Comparison of ENCODE assay signal across 12 cellular contexts in the genomic region with DNA sequence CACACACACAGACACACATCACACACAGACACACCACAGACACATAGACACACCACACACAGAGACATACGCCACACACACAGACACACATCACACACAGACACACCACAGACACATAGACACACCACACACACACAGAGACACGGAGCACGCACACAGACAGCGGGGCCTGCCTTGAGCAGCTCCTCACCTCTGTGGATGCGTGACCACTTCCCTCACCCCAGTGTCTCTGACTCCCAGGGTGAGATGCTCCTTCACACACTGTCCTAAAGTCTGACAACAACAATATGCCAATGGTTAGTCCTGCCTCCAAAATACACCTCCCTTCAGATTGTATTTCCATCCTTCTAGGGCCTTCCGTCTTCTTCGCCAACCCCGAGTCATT. TPM values are rescaled to one million over a fixed set of nuclear protein-coding genes. Genes with fewer than 3 reads are reported as not detected.
A peak's percentile ranks its signal among the peaks of the same experiment; 100 is the strongest.
DNase-seq lines count a peak whose midpoint lies in the region; ATAC-seq and TF ChIP-seq lines count a peak whose summit lies in the region.
"Had no signal": no experiment of that assay in that cellular context is flagged by ENCODE, and none has a peak within 500 bp of the region (broad histone marks: within the 10 kb centered on the region; RNA-seq: fewer than 3 reads in every experiment).

No MANE protein-coding gene starts in this region.

- ATAC-seq in effector memory CD8-positive, alpha-beta T cell (replicated peaks): peak; percentile 28
- no peak for ATAC-seq in HG03457 (IDR thresholded peaks at IDR 0.05; ENCODE audit: unreplicated experiment)

- H3K4me2 ChIP-seq in skeletal muscle satellite cell (ENCODE audit: low read length): peak overlapping the region; percentile 37

- H3K36me3 Mint-ChIP-seq in effector memory CD8-positive, alpha-beta T cell (ENCODE audit: insufficient read depth): no peaks in the 10 kb centered on the region

- no peaks in the 10 kb centered on the region for H3K9me3 ChIP-seq in skeletal muscle satellite cell (replicated peaks; ENCODE audit: low read length)
- no peaks in the 10 kb centered on the region for H3K9me3 ChIP-seq in esophagus squamous epithelium
- H3K9me3 ChIP-seq: gastroesophageal sphincter had no signal

- 93 to 96% methylated on average over 7 to 8 of the region's 8 CpGs for WGBS in esophagus squamous epithelium, 2 donors

- no peak overlapping the region for H3K4me3 ChIP-seq in skeletal muscle satellite cell (ENCODE audit: low read length)
- H3K4me3 ChIP-seq in esophagus squamous epithelium: no peak overlapping the region
- H3K4me3 ChIP-seq: gastroesophageal sphincter had no signal

- TF ChIP-seq POLR2A in GM19099 (IDR thresholded peaks at IDR 0.05; ENCODE audit: extremely low read depth, insufficient read length, low read depth) (peak; percentile 6), esophagus squamous epithelium (IDR thresholded peaks at IDR 0.05) (no peak)

- H3K27me3 ChIP-seq in skeletal muscle satellite cell (ENCODE audit: control insufficient read depth, insufficient read depth, low read length): no peaks in the 10 kb centered on the region
- no peaks in the 10 kb centered on the region for H3K27me3 ChIP-seq in esophagus squamous epithelium
- H3K27me3 ChIP-seq: gastroesophageal sphincter had no signal

- intact Hi-C loops in esophagus squamous epithelium (cut with DNase I): no loop called here

- H3K27me3 Mint-ChIP-seq in effector memory CD8-positive, alpha-beta T cell: no peaks in the 10 kb centered on the region

- H3K4me3 Mint-ChIP-seq in effector memory CD8-positive, alpha-beta T cell: peak overlapping the region in 1 of 2 donors; percentile 0

- no peaks in the 10 kb centered on the region for H3K36me3 ChIP-seq in skeletal muscle satellite cell (ENCODE audit: insufficient read depth, low read length)
- H3K36me3 ChIP-seq in esophagus squamous epithelium: no peaks in the 10 kb centered on the region
- H3K36me3 ChIP-seq: gastroesophageal sphincter had no signal

- peaks cover 35 to 39% of the 10 kb centered on the region in 2 donors for H3K4me1 Mint-ChIP-seq in effector memory CD8-positive, alpha-beta T cell (ENCODE audit: low read depth in 2 of 2)

- H3K27ac ChIP-seq in RWPE1 (peak overlapping the region; percentile 31; the same call in 1 of the 2 replicates), esophagus squamous epithelium (peak overlapping the region in 1 of 4 donors; percentile 75)

- peaks cover 54% of the 10 kb centered on the region for H3K4me1 ChIP-seq in skeletal muscle satellite cell (ENCODE audit: control insufficient read depth, insufficient read depth, low read length)
- peaks cover 30 to 63% (median 35%) of the 10 kb centered on the region in 3 donors for H3K4me1 ChIP-seq in esophagus squamous epithelium

- TF ChIP-seq CTCF in RWPE1 (conservative IDR thresholded peaks at IDR 0.05; ENCODE audit: low read depth): no peak
- TF ChIP-seq CTCF in esophagus squamous epithelium (IDR thresholded peaks at IDR 0.05): no peak

- H3K9ac ChIP-seq in skeletal muscle satellite cell (ENCODE audit: low read depth, low read length): peak overlapping the region; percentile 50

- POLR2A ChIA-PET in RWPE1 (lab: Yijun Ruan, JAX; ENCODE audit: low non-redundant PET): no interaction called here

- DNase-seq in RWPE1 (ENCODE audit: low spot score) (no peak), esophagus squamous epithelium (lab: John Stamatoyannopoulos, UW) (no peak)
- no peak for DNase-seq in effector memory CD8-positive, alpha-beta T cell
- DNase-seq in stimulated activated CD4-positive, alpha-beta T cell treated with anti-CD3 and anti-CD28 coated beads, Interleukin-4, amount 100 ng/mL, for 4 hours: no peak
- DNase-seq: effector CD4-positive, alpha-beta T cell; NCI-H1436; NCI-H526 treated with DMSO at 0.1 percent for 48 hours; retina had no signal

- CTCF ChIA-PET in RWPE1 (lab: Yijun Ruan, JAX): interaction anchor here (0.6 kb wide), 1 partner anchor 130 kb away, joined by 3 read pairs; no protein-coding TSS in a partner anchor

- no peaks in the 10 kb centered on the region for H3K9me3 Mint-ChIP-seq in effector memory CD8-positive, alpha-beta T cell

- no peak overlapping the region for H3K27ac Mint-ChIP-seq in effector memory CD8-positive, alpha-beta T cell

RNA-seq across cellular contexts. Expression of a gene that starts 48.2 kb away (rescaled TPM):
- total RNA-seq in skeletal muscle satellite cell (2012; rRNA removed): 15.0 and 15.3 TPM in 2 replicates
- total RNA-seq in esophagus squamous epithelium: 10 to 100 TPM; 21.6 to 40.6 (median 26.5) TPM
